21 cellular contexts compared by ENCODE assay signal in the genomic region with DNA sequence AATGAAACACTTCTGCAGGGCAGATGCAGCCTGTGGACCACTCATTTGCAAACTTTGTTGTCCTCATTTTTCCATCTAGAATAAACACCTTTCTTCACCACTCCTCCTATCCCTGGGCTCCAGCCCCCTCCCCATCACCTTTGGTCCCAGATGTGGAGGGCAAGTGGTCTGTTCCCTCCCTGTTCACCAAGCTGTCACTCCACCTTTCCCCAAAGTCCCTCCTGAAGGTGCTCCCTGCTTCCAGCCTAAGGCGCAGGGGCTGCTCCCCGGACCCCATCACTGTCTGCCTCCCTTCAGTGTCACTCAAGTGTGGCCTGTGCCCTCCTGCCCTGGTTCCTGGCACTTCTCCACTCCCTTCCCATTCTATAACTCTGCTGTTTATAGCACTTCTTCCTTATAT. TPM values are rescaled to one million over a fixed set of nuclear protein-coding genes. Genes with fewer than 3 reads are reported as not detected.
DNase-seq lines count a peak whose midpoint lies in the region; ATAC-seq and TF ChIP-seq lines count a peak whose summit lies in the region.
"Had no signal": no experiment of that assay in that cellular context is flagged by ENCODE, and none has a peak within 500 bp of the region (broad histone marks: within the 10 kb centered on the region; RNA-seq: fewer than 3 reads in every experiment).

No MANE protein-coding gene starts in this region.

- H3K4me3 ChIP-seq in BE2C (ENCODE audit: low read depth, low read length) (no peak overlapping the region), ovary (no peak overlapping the region)
- H3K4me3 ChIP-seq: K562 had no signal

- no peaks in the 10 kb centered on the region; the same call in 1 of the 2 replicates for H3K4me1 ChIP-seq in BE2C
- no peaks in the 10 kb centered on the region for H3K4me1 ChIP-seq in ovary (ENCODE audit: insufficient read depth)

- H3K4me1 Mint-ChIP-seq in CD4-positive, alpha-beta T cell (ENCODE audit: low read depth) = peaks cover 49% of the 10 kb centered on the region
- H3K4me1 Mint-ChIP-seq in T-helper 17 cell = peaks cover 37% of the 10 kb centered on the region
- H3K4me1 Mint-ChIP-seq in osteocyte (ENCODE audit: unreplicated experiment) = peaks cover 2% of the 10 kb centered on the region

- peaks cover 45% of the 10 kb centered on the region for H3K36me3 Mint-ChIP-seq in CD4-positive, alpha-beta T cell (ENCODE audit: low read depth)
- H3K36me3 Mint-ChIP-seq in T-helper 17 cell (ENCODE audit: low read depth) (peaks cover 5% of the 10 kb centered on the region), osteocyte (ENCODE audit: unreplicated experiment) (no peaks in the 10 kb centered on the region)

- WGBS in ovary, 3 donors = 91 to 98% (median 91%) methylated on average over 2 of the region's 2 CpGs

- no peak overlapping the region for H3K27ac ChIP-seq in CD4-positive, alpha-beta T cell (ENCODE audit: low read depth, low read length)
- H3K27ac ChIP-seq in epithelial cell of prostate (peak overlapping the region; percentile 31), ovary (no peak overlapping the region)
- H3K27ac ChIP-seq: C4-2B had no signal

- no peak overlapping the region for H3K4me3 Mint-ChIP-seq in CD4-positive, alpha-beta T cell
- no peak overlapping the region for H3K4me3 Mint-ChIP-seq in T-helper 17 cell
- no peak overlapping the region for H3K4me3 Mint-ChIP-seq in osteocyte (ENCODE audit: unreplicated experiment)
- H3K4me3 Mint-ChIP-seq: CD8-positive, alpha-beta memory T cell; HFFc6 had no signal

- no peaks in the 10 kb centered on the region for H3K27me3 ChIP-seq in CD4-positive, alpha-beta T cell (ENCODE audit: control insufficient read depth, insufficient read depth, low read length)
- H3K27me3 ChIP-seq in BE2C = no peaks in the 10 kb centered on the region
- no peaks in the 10 kb centered on the region for H3K27me3 ChIP-seq in ovary

- no peak for TF ChIP-seq CTCF in CD4-positive, alpha-beta T cell (IDR thresholded peaks at IDR 0.05)
- TF ChIP-seq CTCF in osteocyte (IDR thresholded peaks at IDR 0.05) (no peak), BE2C (IDR thresholded peaks at IDR 0.05; ENCODE audit: low read depth, low read length) (no peak), ovary (IDR thresholded peaks at IDR 0.05) (no peak)

- no peaks in the 10 kb centered on the region for H3K36me3 ChIP-seq in BE2C
- no peaks in the 10 kb centered on the region for H3K36me3 ChIP-seq in ovary

- H3K27me3 Mint-ChIP-seq in CD4-positive, alpha-beta T cell = no peaks in the 10 kb centered on the region
- H3K27me3 Mint-ChIP-seq in T-helper 17 cell (no peaks in the 10 kb centered on the region), osteocyte (ENCODE audit: unreplicated experiment) (no peaks in the 10 kb centered on the region)
- H3K27me3 Mint-ChIP-seq: CD8-positive, alpha-beta memory T cell had no signal

- POLR2A ChIA-PET in CD4-positive, alpha-beta T cell (lab: Charles Lee) = no interaction called here

- CTCF ChIA-PET in CD4-positive, alpha-beta T cell (lab: Charles Lee) = no interaction called here

- TF ChIP-seq EP300 in ovary (IDR thresholded peaks at IDR 0.05) = no peak

- intact Hi-C loops in CD4-positive, alpha-beta T cell (cut with DNase I, micrococcal nuclease) = no loop called here
- intact Hi-C loops in ovary (cut with DNase I) = loop anchor here in 1 of 4 donors (5.0 kb wide), 1 partner anchor 193 kb away; no protein-coding TSS in a partner anchor

- no peaks in the 10 kb centered on the region for H3K9me3 ChIP-seq in CD4-positive, alpha-beta T cell (ENCODE audit: control insufficient read depth, low read length)
- H3K9me3 ChIP-seq in T-helper 17 cell (ENCODE audit: control insufficient read depth, low read length, poor library complexity, severe bottlenecking) (no peaks in the 10 kb centered on the region), BE2C (no peaks in the 10 kb centered on the region), ovary (no peaks in the 10 kb centered on the region)

- TF ChIP-seq POLR2A in ovary (IDR thresholded peaks at IDR 0.05) = no peak

- DNase-seq in CD4-positive, alpha-beta T cell = no peak
- DNase-seq in T-helper 17 cell (no peak), epithelial cell of prostate (ENCODE audit: low read depth, low spot score) (no peak), osteocyte (ENCODE audit: extremely low spot score, unreplicated experiment) (peak; percentile 59), BE2C (no peak), ovary (no peak)
- DNase-seq: ACHN; CD8-positive, alpha-beta memory T cell; COR-L47; DMS 273 treated with DMSO at 0.1 percent for 48 hours; DMS53; DND-41; EL; GOT3; H7; HFFc6; IMR-90 had no signal

- no peak for ATAC-seq in CD4-positive, alpha-beta T cell (ENCODE audit: poor library complexity)
- ATAC-seq in T-helper 17 cell = no peak
- ATAC-seq in GM21526 (IDR thresholded peaks at IDR 0.05; ENCODE audit: low FRiP score, unreplicated experiment) = no peak
- ATAC-seq: HCT116 had no signal

- H3K27ac Mint-ChIP-seq in CD4-positive, alpha-beta T cell = peak overlapping the region; percentile 57
- H3K27ac Mint-ChIP-seq in T-helper 17 cell (peak overlapping the region; percentile 19), osteocyte (ENCODE audit: unreplicated experiment) (no peak overlapping the region)
- H3K27ac Mint-ChIP-seq: HFFc6 had no signal

- H3K9me3 Mint-ChIP-seq in CD4-positive, alpha-beta T cell = no peaks in the 10 kb centered on the region
- no peaks in the 10 kb centered on the region for H3K9me3 Mint-ChIP-seq in osteocyte (ENCODE audit: unreplicated experiment)
- H3K9me3 Mint-ChIP-seq: CD8-positive, alpha-beta memory T cell; HFFc6 had no signal

RNA-seq across cellular contexts. Expression of a gene that starts 6.9 kb away (rescaled TPM):
- total RNA-seq in CD4-positive, alpha-beta T cell = 10 to 100 TPM; 22.9 to 24.8 TPM
- total RNA-seq in T-helper 17 cell = 10 to 100 TPM; 33.1 to 35.0 TPM
- 7.7 TPM in 2 replicates for total RNA-seq in osteocyte
- polyA plus RNA-seq in BE2C (2012; ENCODE audit: insufficient read depth, insufficient read length, low read depth) = 65.1 TPM
- total RNA-seq in ovary = 10 to 100 TPM in 2 of 7 donors, 1 to 10 TPM in 5; 5.8 to 11.5 (median 8.8) TPM
- 10 to 100 TPM in 1 of 2 donors, 1 to 10 TPM in 1; 7.1 to 15.2 TPM for polyA plus RNA-seq in ovary

RNA-seq across cellular contexts. Expression of a gene that starts 14.4 kb away (rescaled TPM):
- total RNA-seq in CD4-positive, alpha-beta T cell = not detected
- not detected for total RNA-seq in T-helper 17 cell
- total RNA-seq in osteocyte = not detected in 2 replicates
- 1.1 TPM for polyA plus RNA-seq in BE2C (2012; ENCODE audit: insufficient read depth, insufficient read length, low read depth)
- under 1 TPM in 2 of 7 donors, not detected in 5; 0.47 to 0.54 TPM for total RNA-seq in ovary
- 1 to 10 TPM in 1 of 2 donors, not detected in 1; 1.7 TPM for polyA plus RNA-seq in ovary
- total RNA-seq: CD8-positive, alpha-beta memory T cell; H7; IMR-90 had no signal
- polyA plus RNA-seq: CD8-positive, alpha-beta memory T cell had no signal

RNA-seq across cellular contexts. Expression of a gene that starts 19.4 kb away (rescaled TPM):
- 10 to 100 TPM; 20.8 to 22.5 TPM for total RNA-seq in CD4-positive, alpha-beta T cell
- 10 to 100 TPM; 21.2 to 33.0 TPM for total RNA-seq in T-helper 17 cell
- 25.2 and 25.6 TPM in 2 replicates for total RNA-seq in osteocyte
- polyA plus RNA-seq in BE2C (2012; ENCODE audit: insufficient read depth, insufficient read length, low read depth) = 13.0 TPM
- total RNA-seq in ovary = 10 to 100 TPM in 6 of 7 donors, 1 to 10 TPM in 1; 7.8 to 17.5 (median 13.0) TPM
- 1 to 10 TPM; 5.9 to 6.8 TPM for polyA plus RNA-seq in ovary
